In genomic region chr14:63770187-63770807, GRCh38 we compare ENCODE assay signal across 8 cellular contexts. TPM values are rescaled to one million over a fixed set of nuclear protein-coding genes. Genes with fewer than 3 reads are reported as not detected.
A peak's percentile ranks its signal among the peaks of the same experiment; 100 is the strongest.
DNase-seq lines count a peak whose midpoint lies in the region; FAIRE-seq and TF ChIP-seq lines count a peak whose summit lies in the region.

No MANE protein-coding gene starts in this region.

- no peak overlapping the region for H3K27ac Mint-ChIP-seq in activated CD4-positive, alpha-beta T cell treated with anti-CD3 and anti-CD28 coated beads, Interleukin-2, amount 10 ng/mL, durations not matched to agents 24 days and 14 days
- H3K27ac Mint-ChIP-seq in nephron: no peak overlapping the region

- DNase-seq in GM19239 (ENCODE audit: insufficient read length, low spot score): peak; percentile 24
- peak; percentile 66 for DNase-seq in NAMALWA (ENCODE audit: low spot score)
- peak; percentile 87 for DNase-seq in activated CD4-positive, alpha-beta T cell treated with anti-CD3 and anti-CD28 coated beads, Interleukin-2, amount 10 ng/mL, durations not matched to agents 24 days and 14 days
- DNase-seq in epithelial cell of esophagus (ENCODE audit: low read depth): peak; percentile 60
- DNase-seq in NCI-H446 treated with DMSO at 0.1 percent for 48 hours (lab: John Stamatoyannopoulos, UW): no peak
- DNase-seq in NCI-H1436 treated with DMSO at 0.1 percent for 48 hours (lab: John Stamatoyannopoulos, UW): no peak

- intact Hi-C loops in activated CD4-positive, alpha-beta T cell treated with anti-CD3 and anti-CD28 coated beads, Interleukin-2, amount 10 ng/mL, durations not matched to agents 24 days and 14 days (cut with micrococcal nuclease): loop anchor here (1.0 kb wide), 2 partner anchors 42 to 381 kb away; partner anchors contain the start of gene SGPP1

- H3K4me1 Mint-ChIP-seq in activated CD4-positive, alpha-beta T cell treated with anti-CD3 and anti-CD28 coated beads, Interleukin-2, amount 10 ng/mL, durations not matched to agents 24 days and 14 days: peaks cover 9% of the 10 kb centered on the region
- no peaks in the 10 kb centered on the region for H3K4me1 Mint-ChIP-seq in nephron

- peak; percentile 70 for FAIRE-seq in GM19239 (lab: Jason Lieb, UNC)

- H3K4me3 Mint-ChIP-seq in activated CD4-positive, alpha-beta T cell treated with anti-CD3 and anti-CD28 coated beads, Interleukin-2, amount 10 ng/mL, durations not matched to agents 24 days and 14 days: no peak overlapping the region
- no peak overlapping the region for H3K4me3 Mint-ChIP-seq in nephron

- H3K9me3 Mint-ChIP-seq in activated CD4-positive, alpha-beta T cell treated with anti-CD3 and anti-CD28 coated beads, Interleukin-2, amount 10 ng/mL, durations not matched to agents 24 days and 14 days: no peaks in the 10 kb centered on the region
- H3K9me3 Mint-ChIP-seq in nephron: no peaks in the 10 kb centered on the region

- no peaks in the 10 kb centered on the region for H3K27me3 Mint-ChIP-seq in activated CD4-positive, alpha-beta T cell treated with anti-CD3 and anti-CD28 coated beads, Interleukin-2, amount 10 ng/mL, durations not matched to agents 24 days and 14 days
- no peaks in the 10 kb centered on the region for H3K27me3 Mint-ChIP-seq in nephron (ENCODE audit: low read depth)

- peak; percentile 83 for TF ChIP-seq CTCF in C4-2B (conservative IDR thresholded peaks at IDR 0.05)
- peak; percentile 70 for TF ChIP-seq CTCF in epithelial cell of esophagus (IDR thresholded peaks at IDR 0.05; ENCODE audit: insufficient read depth, low read depth, low read length, missing control alignments)
- peak; percentile 57 to 70 (median 60) for TF ChIP-seq CTCF in nephron (IDR thresholded peaks at IDR 0.05; ENCODE audit: unreplicated experiment in 3 of 3)

- no peak overlapping the region for H3K27ac ChIP-seq in C4-2B

- H3K4me3 ChIP-seq in epithelial cell of esophagus (ENCODE audit: low read length): no peak overlapping the region

- H3K36me3 Mint-ChIP-seq in activated CD4-positive, alpha-beta T cell treated with anti-CD3 and anti-CD28 coated beads, Interleukin-2, amount 10 ng/mL, durations not matched to agents 24 days and 14 days (ENCODE audit: low read depth): no peaks in the 10 kb centered on the region
- no peaks in the 10 kb centered on the region for H3K36me3 Mint-ChIP-seq in nephron (ENCODE audit: low read depth)

RNA-seq across cellular contexts. Expression of gene SGPP1, which starts 42.4 kb away (rescaled TPM):
- total RNA-seq in activated CD4-positive, alpha-beta T cell treated with anti-CD3 and anti-CD28 coated beads, Interleukin-2, amount 10 ng/mL, durations not matched to agents 24 days and 14 days: 12.2 and 13.3 TPM in 2 replicates

Comparison
In these comparisons a context has a peak if more than half of its experiments do, and no peak if none do; other contexts are left out.
1. DNase-seq: peak in GM19239 (single experiment), NAMALWA (single experiment), activated CD4-positive, alpha-beta T cell treated with anti-CD3 and anti-CD28 coated beads, Interleukin-2, amount 10 ng/mL, durations not matched to agents 24 days and 14 days (single experiment) and epithelial cell of esophagus (single experiment); none in NCI-H446 treated with DMSO at 0.1 percent for 48 hours (single experiment) and NCI-H1436 treated with DMSO at 0.1 percent for 48 hours (single experiment).
2. Peak in every context shown above with its lines, with median percentiles within 50 percentile points of each other: CTCF ChIP-seq.